Comparison of ENCODE assay signal across 20 cellular contexts in the genomic region with DNA sequence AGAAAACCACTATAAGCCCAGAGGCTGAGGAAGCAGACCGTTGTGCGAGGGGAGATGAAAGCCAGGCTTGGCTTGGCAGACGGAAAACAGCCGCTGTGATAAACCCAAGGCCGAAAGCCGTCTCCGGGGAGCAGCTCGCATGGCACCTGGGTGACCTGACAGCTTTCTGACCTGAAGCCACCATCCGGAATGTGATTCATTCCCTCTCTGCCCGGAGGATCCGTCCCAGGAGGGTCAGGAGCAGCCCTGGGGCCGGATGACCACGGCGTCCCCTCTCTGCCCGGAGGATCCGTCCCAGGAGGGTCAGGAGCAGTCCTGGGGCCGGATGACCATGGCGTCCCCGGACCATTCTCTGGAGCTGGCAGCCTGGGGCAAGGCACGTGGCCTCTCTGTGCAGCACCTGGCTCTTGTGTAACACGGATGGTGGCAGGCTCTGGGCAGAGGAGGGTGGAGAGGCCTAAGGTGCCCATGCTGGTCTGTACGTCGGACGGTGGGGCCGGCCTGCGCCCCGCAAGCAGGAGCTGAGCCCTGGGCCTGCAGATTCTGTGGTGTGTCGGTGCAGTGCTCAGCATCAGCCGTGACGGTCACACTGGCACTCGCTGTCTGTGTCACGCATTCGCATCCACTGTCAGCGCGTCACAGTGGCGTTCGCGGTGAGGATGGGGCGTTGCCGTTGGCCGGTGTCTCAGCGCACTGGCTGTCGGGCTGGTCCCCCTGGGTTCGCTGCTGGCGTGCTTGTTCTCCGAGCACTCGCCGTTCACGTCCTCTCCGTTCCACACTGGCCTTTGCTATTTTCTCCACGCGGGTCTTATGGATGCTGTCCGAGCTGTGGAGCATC. TPM values are rescaled to one million over a fixed set of nuclear protein-coding genes. Genes with fewer than 3 reads are reported as not detected.
DNase-seq lines count a peak whose midpoint lies in the region; ATAC-seq and TF ChIP-seq lines count a peak whose summit lies in the region.
"Had no signal": no experiment of that assay in that cellular context is flagged by ENCODE, and none has a peak within 500 bp of the region (broad histone marks: within the 10 kb centered on the region; RNA-seq: fewer than 3 reads in every experiment).

No MANE protein-coding gene starts in this region.

- no peak for ATAC-seq in IMR-90 (ENCODE audit: low read depth)
- peak; percentile 28 for ATAC-seq in left ventricle myocardium superior
- ATAC-seq in psoas muscle = no peak
- no peak for ATAC-seq in activated naive CD8-positive, alpha-beta T cell treated with anti-CD3 and anti-CD28 coated beads, Interleukin-2, amount 50 U/mL, for 24 hours
- ATAC-seq: T-helper 17 cell had no signal

- no peak overlapping the region for H3K56ac ChIP-seq in IMR-90 (ENCODE audit: extremely low read depth, insufficient read depth, low read length)

- H3K4me2 ChIP-seq in IMR-90 (ENCODE audit: low read depth, low read length) (no peak overlapping the region), smooth muscle cell (no peak overlapping the region)

- peaks cover 10% of the 10 kb centered on the region; the same call in 1 of the 2 replicates for H4K20me1 ChIP-seq in IMR-90 (ENCODE audit: insufficient read depth, low read length)
- no peaks in the 10 kb centered on the region for H4K20me1 ChIP-seq in smooth muscle cell (ENCODE audit: low read depth)

- CTCF ChIA-PET in IMR-90 (lab: Yijun Ruan, JAX) = interaction anchor here (2.0 kb wide), 1 partner anchor 20 kb away, joined by 4 read pairs; no protein-coding TSS in a partner anchor

- peak overlapping the region; percentile 5; the same call in 1 of the 2 replicates for H2BK120ac ChIP-seq in IMR-90 (ENCODE audit: low read depth, low read length)

- H3K14ac ChIP-seq in IMR-90 (replicated peaks; ENCODE audit: low read depth, low read length) = no peak overlapping the region

- H3K4ac ChIP-seq in IMR-90 (ENCODE audit: low read depth, low read length) = no peak overlapping the region

- H3K27ac ChIP-seq in IMR-90 (ENCODE audit: insufficient read depth, low read length) = no peak overlapping the region
- H3K27ac ChIP-seq in psoas muscle = no peak overlapping the region
- H3K27ac ChIP-seq in smooth muscle cell (ENCODE audit: low read depth) = no peak overlapping the region
- H3K27ac ChIP-seq: ascending aorta, C4-2B, SJCRH30 had no signal

- H4K5ac ChIP-seq in IMR-90 (ENCODE audit: low read depth, low read length) = no peak overlapping the region; the same call in 1 of the 2 replicates

- no peak overlapping the region for H2AK9ac ChIP-seq in IMR-90 (replicated peaks; ENCODE audit: low read depth, low read length, poor library complexity)

- 95% methylated on average over 35 of the region's 53 CpGs; no CpG with 5 or more reads in 1 of the 2 experiments for WGBS in IMR-90 (ENCODE audit: extremely low coverage in 2 of 2, insufficient read length in 1 of 2), 2 experiments
- WGBS in psoas muscle, 3 donors = 90 to 92% (median 91%) methylated on average over 53 of the region's 53 CpGs
- WGBS in smooth muscle cell (ENCODE audit: low lambda C conversion rate) = 80% methylated on average over 53 of the region's 53 CpGs

- no peaks in the 10 kb centered on the region for H3F3A ChIP-seq in smooth muscle cell (ENCODE audit: low read depth)

- BruUV-seq in IMR-90 (replicated peaks; lab: Mats Ljungman, UMichigan) = no TSS peak

- no peak for TF ChIP-seq CTCF in IMR-90 (conservative IDR thresholded peaks at IDR 0.05; ENCODE audit: low read depth, low read length)
- no peak for TF ChIP-seq CTCF in brain (conservative IDR thresholded peaks at IDR 0.05)
- TF ChIP-seq CTCF in psoas muscle (IDR thresholded peaks at IDR 0.05) = no peak
- TF ChIP-seq CTCF in smooth muscle cell (IDR thresholded peaks at IDR 0.05; ENCODE audit: borderline replicate concordance, insufficient read depth, poor library complexity, severe bottlenecking) = no peak

- H2BK20ac ChIP-seq in IMR-90 (ENCODE audit: low read depth, low read length) = no peak overlapping the region

- TF ChIP-seq POLR2A in IMR-90 (IDR thresholded peaks at IDR 0.05; ENCODE audit: low read depth, low read length) = no peak

- H3K27ac Mint-ChIP-seq in brain (peak overlapping the region in 4 of 5 experiments; percentile 27 to 91 (median 77)), immature natural killer cell (no peak overlapping the region)
- no peak overlapping the region for H3K27ac Mint-ChIP-seq in activated naive CD8-positive, alpha-beta T cell treated with anti-CD3 and anti-CD28 coated beads, Interleukin-2, amount 50 U/mL, for 24 hours
- H3K27ac Mint-ChIP-seq: activated CD4-positive, alpha-beta memory T cell treated with anti-CD3 and anti-CD28 coated beads for 36 hours; T-helper 17 cell had no signal

- H3K9me3 Mint-ChIP-seq in brain (no peaks in the 10 kb centered on the region), immature natural killer cell (no peaks in the 10 kb centered on the region)
- H3K9me3 Mint-ChIP-seq in activated naive CD8-positive, alpha-beta T cell treated with anti-CD3 and anti-CD28 coated beads, Interleukin-2, amount 50 U/mL, for 24 hours = no peaks in the 10 kb centered on the region
- H3K9me3 Mint-ChIP-seq: activated CD4-positive, alpha-beta memory T cell treated with anti-CD3 and anti-CD28 coated beads for 36 hours had no signal

- H3K27me3 Mint-ChIP-seq in brain (no peaks in the 10 kb centered on the region), immature natural killer cell (ENCODE audit: low read depth in 3 of 3) (peaks cover 0 to 4% (median 3%) of the 10 kb centered on the region in 3 donors)
- H3K27me3 Mint-ChIP-seq in activated naive CD8-positive, alpha-beta T cell treated with anti-CD3 and anti-CD28 coated beads, Interleukin-2, amount 50 U/mL, for 24 hours = no peaks in the 10 kb centered on the region
- H3K27me3 Mint-ChIP-seq: activated CD4-positive, alpha-beta memory T cell treated with anti-CD3 and anti-CD28 coated beads for 36 hours; T-helper 17 cell had no signal

- no peaks in the 10 kb centered on the region for H3K9me1 ChIP-seq in IMR-90 (ENCODE audit: insufficient read depth, low read length)

- H2BK15ac ChIP-seq in IMR-90 (ENCODE audit: low read depth, low read length) = no peak overlapping the region; the same call in 2 of the 3 replicates

- no peaks in the 10 kb centered on the region for H3K79me1 ChIP-seq in IMR-90 (ENCODE audit: low read depth in 1 of 2, low read length in 2 of 2)

- H3K4me1 Mint-ChIP-seq in brain (peaks cover 17% of the 10 kb centered on the region), immature natural killer cell (no peaks in the 10 kb centered on the region)
- no peaks in the 10 kb centered on the region for H3K4me1 Mint-ChIP-seq in activated naive CD8-positive, alpha-beta T cell treated with anti-CD3 and anti-CD28 coated beads, Interleukin-2, amount 50 U/mL, for 24 hours
- H3K4me1 Mint-ChIP-seq: T-helper 17 cell had no signal

- H3K36me3 Mint-ChIP-seq in brain = no peaks in the 10 kb centered on the region
- H3K36me3 Mint-ChIP-seq in immature natural killer cell = no peaks in the 10 kb centered on the region
- H3K36me3 Mint-ChIP-seq in activated naive CD8-positive, alpha-beta T cell treated with anti-CD3 and anti-CD28 coated beads, Interleukin-2, amount 50 U/mL, for 24 hours (ENCODE audit: low read depth) = no peaks in the 10 kb centered on the region
- H3K36me3 Mint-ChIP-seq: activated CD4-positive, alpha-beta memory T cell treated with anti-CD3 and anti-CD28 coated beads for 36 hours had no signal

- no peak overlapping the region for H3K23ac ChIP-seq in IMR-90 (ENCODE audit: low read depth, low read length)

- H4K8ac ChIP-seq in IMR-90 (ENCODE audit: low read depth in 2 of 2, low read length in 2 of 2) = no peak overlapping the region

- H3K27me3 ChIP-seq in IMR-90 (ENCODE audit: control insufficient read depth, insufficient read depth, low read length) (peaks cover 34% of the 10 kb centered on the region), psoas muscle (ENCODE audit: insufficient read depth in 3 of 3, low read length in 2 of 3) (no peaks in the 10 kb centered on the region), smooth muscle cell (ENCODE audit: low read depth) (no peaks in the 10 kb centered on the region)
- H3K27me3 ChIP-seq: ascending aorta, SJCRH30 had no signal

- POLR2A ChIA-PET in IMR-90 (lab: Charles Lee; ENCODE audit: unreplicated experiment) = no interaction called here

- H3K79me2 ChIP-seq in smooth muscle cell (ENCODE audit: low read depth) = no peaks in the 10 kb centered on the region

- in situ Hi-C loops in IMR-90 (cut with MboI; ENCODE audit: low sequenced_read_pairs) = no loop called here

- DNase-seq in IMR-90 (no peak), left ventricle myocardium superior (peak; percentile 49), psoas muscle (peak; percentile 16 to 53), immature natural killer cell (no peak), smooth muscle cell (lab: John Stamatoyannopoulos, UW; ENCODE audit: unreplicated experiment) (no peak)
- DNase-seq in activated effector memory CD4-positive, alpha-beta T cell treated with Interleukin-2 at 50 U/mL for 16 hours = no peak
- no peak for DNase-seq in activated naive CD8-positive, alpha-beta T cell treated with anti-CD3 and anti-CD28 coated beads, Interleukin-2, amount 50 U/mL, for 24 hours
- DNase-seq: activated CD4-positive, alpha-beta memory T cell treated with anti-CD3 and anti-CD28 coated beads for 36 hours; activated naive CD4-positive, alpha-beta T cell; effector CD4-positive, alpha-beta T cell; KBM-7; MV-4-11; NCI-H187; NCI-H82; occipital lobe; SJCRH30; T-helper 17 cell had no signal

- dilution Hi-C loops in IMR-90 (cut with HindIII; ENCODE audit: low sequenced_read_pairs, unreplicated experiment) = no loop called here

- H3K9me3 ChIP-seq in IMR-90 (ENCODE audit: control insufficient read depth, insufficient read depth, low read length) = no peaks in the 10 kb centered on the region
- no peaks in the 10 kb centered on the region for H3K9me3 ChIP-seq in psoas muscle
- no peaks in the 10 kb centered on the region for H3K9me3 ChIP-seq in smooth muscle cell (replicated peaks; ENCODE audit: low read depth)
- H3K9me3 ChIP-seq: ascending aorta, SJCRH30 had no signal

- peak overlapping the region; percentile 61; the same call in 1 of the 2 replicates for H2AK5ac ChIP-seq in IMR-90 (ENCODE audit: low read depth, low read length)

- TF ChIP-seq RAD21 in IMR-90 (IDR thresholded peaks at IDR 0.05; ENCODE audit: low read length) = no peak

- H3K36me3 ChIP-seq in IMR-90 (ENCODE audit: control insufficient read depth, insufficient read depth, low read length) (no peaks in the 10 kb centered on the region), psoas muscle (ENCODE audit: insufficient read depth in 1 of 2, low read depth in 1 of 2) (no peaks in the 10 kb centered on the region), smooth muscle cell (ENCODE audit: low read depth) (no peaks in the 10 kb centered on the region)
- H3K36me3 ChIP-seq: ascending aorta, SJCRH30 had no signal

- H4K91ac ChIP-seq in IMR-90 (ENCODE audit: insufficient read depth, low read depth, low read length) = peak overlapping the region; percentile 9; the same call in 1 of the 2 replicates

- H2AFZ ChIP-seq in IMR-90 (replicated peaks; ENCODE audit: low read length, poor library complexity) (no peak overlapping the region), smooth muscle cell (ENCODE audit: low read depth) (no peak overlapping the region)

- H3K9ac ChIP-seq in IMR-90 (ENCODE audit: low read depth, low read length) = no peak overlapping the region
- H3K9ac ChIP-seq in smooth muscle cell (ENCODE audit: low read depth) = no peak overlapping the region

- no peak overlapping the region; the same call in 1 of the 2 replicates for H3K18ac ChIP-seq in IMR-90 (ENCODE audit: low read depth, low read length)

- no peak overlapping the region for H3K4me3 Mint-ChIP-seq in brain
- H3K4me3 Mint-ChIP-seq in immature natural killer cell = no peak overlapping the region
- no peak overlapping the region for H3K4me3 Mint-ChIP-seq in activated naive CD8-positive, alpha-beta T cell treated with anti-CD3 and anti-CD28 coated beads, Interleukin-2, amount 50 U/mL, for 24 hours
- H3K4me3 Mint-ChIP-seq: activated CD4-positive, alpha-beta memory T cell treated with anti-CD3 and anti-CD28 coated beads for 36 hours; T-helper 17 cell had no signal

- H3K4me1 ChIP-seq in IMR-90 (ENCODE audit: control insufficient read depth, insufficient read depth, low read length) (peaks cover 25% of the 10 kb centered on the region), psoas muscle (peaks cover 5% of the 10 kb centered on the region), smooth muscle cell (ENCODE audit: low read depth) (no peaks in the 10 kb centered on the region)

- no peak overlapping the region for H2BK5ac ChIP-seq in IMR-90 (ENCODE audit: low read depth, low read length, poor library complexity, severe bottlenecking)

- intact Hi-C loops in IMR-90 (cut with micrococcal nuclease) = loop anchor here (2.0 kb wide), 1 partner anchor 85 kb away; a partner anchor contains a TSS
- intact Hi-C loops in left ventricle myocardium superior (cut with micrococcal nuclease) = no loop called here
- intact Hi-C loops in psoas muscle (cut with DNase I) = no loop called here

- H3K4me3 ChIP-seq in IMR-90 (ENCODE audit: insufficient read depth, low read depth, low read length) (no peak overlapping the region), psoas muscle (no peak overlapping the region), smooth muscle cell (no peak overlapping the region)
- H3K4me3 ChIP-seq: ascending aorta, SJCRH30 had no signal

RNA-seq across cellular contexts. Expression of a gene that starts 50.3 kb away (rescaled TPM):
- 10.4 and 17.5 TPM in 2 replicates for total RNA-seq in IMR-90 (2012; rRNA removed)
- 21.7 and 27.4 TPM in 2 replicates for polyA plus RNA-seq in IMR-90 (2012; rRNA removed)
- polyA plus RNA-seq in IMR-90 (2012; cell fraction: cytosol; rRNA removed) = 29.5 and 45.6 TPM in 2 replicates
- 26.6 and 28.5 TPM in 2 replicates for polyA plus RNA-seq in IMR-90 (2012; cell fraction: nucleus; rRNA removed; ENCODE audit: low replicate concordance)
- polyA plus RNA-seq in brain (ENCODE audit: insufficient read depth, low read depth, low replicate concordance) = 33.7 TPM
- 69.9 TPM for total RNA-seq in left ventricle myocardium superior
- total RNA-seq in psoas muscle = 10 to 100 TPM; 26.3 to 58.0 (median 32.5) TPM
- 10 to 100 TPM; 20.2 to 69.2 (median 26.7) TPM for polyA plus RNA-seq in psoas muscle
- polyA plus RNA-seq in immature natural killer cell = 10 to 100 TPM in 2 of 3 donors, 1 to 10 TPM in 1; 7.1 to 12.4 (median 11.3) TPM
- total RNA-seq in smooth muscle cell = 13.9 and 15.9 TPM in 2 replicates
- polyA plus RNA-seq in smooth muscle cell = 26.6 and 32.7 TPM in 2 replicates

Comparison
In these comparisons a context has a peak if more than half of its experiments do, and no peak if none do; other contexts are left out.
1. DNase-seq: peak in left ventricle myocardium superior (single experiment) and psoas muscle (2 of 2); none in IMR-90 (single experiment), activated effector memory CD4-positive, alpha-beta T cell treated with Interleukin-2 at 50 U/mL for 16 hours (single experiment), immature natural killer cell (0 of 3), smooth muscle cell (single experiment) and activated naive CD8-positive, alpha-beta T cell treated with anti-CD3 and anti-CD28 coated beads, Interleukin-2, amount 50 U/mL, for 24 hours (single experiment).
2. H3K27ac Mint-ChIP-seq: peak in brain (4 of 5); none in immature natural killer cell (0 of 6) and activated naive CD8-positive, alpha-beta T cell treated with anti-CD3 and anti-CD28 coated beads, Interleukin-2, amount 50 U/mL, for 24 hours (single experiment).